ENCODE assay signal across 1 cellular context in genomic region chr5:180423133-180423532, GRCh38.
TF ChIP-seq lines count a peak whose summit lies in the region.

No MANE protein-coding gene starts in this region.

TF ChIP-seq in HepG2, 621 proteins besides CTCF, POLR2A, EP300 and RAD21:
- TF ChIP-seq ZNF652 (CRISPR knock-in tag; IDR thresholded peaks at IDR 0.05; ENCODE audit: borderline replicate concordance, low read depth), result no peak
- TF ChIP-seq ZNF878 (CRISPR knock-in tag; IDR thresholded peaks at IDR 0.05), result no peak
- no peak for TF ChIP-seq REL (CRISPR knock-in tag; conservative IDR thresholded peaks at IDR 0.05)
- TF ChIP-seq XRCC5 (optimal IDR thresholded peaks at IDR 0.05; ENCODE audit: low read length), result no peak
